17 cellular contexts compared by ENCODE assay signal in genomic region chr4:65033899-65034298, GRCh38.
A peak's percentile ranks its signal among the peaks of the same experiment; 100 is the strongest.
DNase-seq lines count a peak whose midpoint lies in the region; ATAC-seq, FAIRE-seq and TF ChIP-seq lines count a peak whose summit lies in the region.
"Had no signal": no experiment of that assay in that cellular context is flagged by ENCODE, and none has a peak within 500 bp of the region (broad histone marks: within the 10 kb centered on the region; RNA-seq: fewer than 3 reads in every experiment).

No MANE protein-coding gene starts in this region.

- H2AFZ ChIP-seq in GM23338 = no peak overlapping the region
- no peak overlapping the region for H2AFZ ChIP-seq in neural cell (ENCODE audit: low read depth, low read length)

- TF ChIP-seq CTCF in GM23338 (conservative IDR thresholded peaks at IDR 0.05; ENCODE audit: low read depth in 2 of 2) (peak; percentile 42 to 65; a peak in 3 of 4 replicates), brain microvascular endothelial cell (IDR thresholded peaks at IDR 0.05; ENCODE audit: low read depth, low read length, missing control alignments) (peak; percentile 43), neural cell (IDR thresholded peaks at IDR 0.05; ENCODE audit: poor library complexity, severe bottlenecking) (peak; percentile 59)

- TF ChIP-seq EP300 in neural cell (conservative IDR thresholded peaks at IDR 0.05; ENCODE audit: poor library complexity, severe bottlenecking) = no peak

- H3K27me3 Mint-ChIP-seq in GM23338 (ENCODE audit: insufficient read depth, low read depth, poor library complexity) = peaks cover 2% of the 10 kb centered on the region

- H3K4me2 ChIP-seq in GM23338 = no peak overlapping the region
- H3K4me2 ChIP-seq in neural cell (ENCODE audit: low read length) = no peak overlapping the region

- H3K27ac Mint-ChIP-seq in GM23338 = no peak overlapping the region
- H3K27ac Mint-ChIP-seq: stimulated activated effector memory CD8-positive, alpha-beta T cell treated with anti-CD3 and anti-CD28 coated beads, Interleukin-12 subunit alpha, Interleukin-12 subunit beta, amount 100 ng/mL, for 72 hours had no signal

- H3K27me3 ChIP-seq in GM23338 (ENCODE audit: insufficient read depth) (no peaks in the 10 kb centered on the region), brain microvascular endothelial cell (replicated peaks) (no peaks in the 10 kb centered on the region), neural cell (ENCODE audit: insufficient read depth, low read depth, low read length) (no peaks in the 10 kb centered on the region)
- H3K27me3 ChIP-seq: neutrophil, sigmoid colon, upper lobe of right lung had no signal

- in situ Hi-C loops in brain microvascular endothelial cell (cut with HindIII; ENCODE audit: low pct_ligation_motif_present, low sequenced_read_pairs) = no loop called here

- H3F3A ChIP-seq in GM23338 (replicated peaks; ENCODE audit: low read depth) = no peaks in the 10 kb centered on the region
- H3F3A ChIP-seq in neural cell (ENCODE audit: insufficient read depth, low read length, poor library complexity, severe bottlenecking) = no peaks in the 10 kb centered on the region

- FAIRE-seq in RCC 7860 (lab: Jason Lieb, UNC) = no peak

- 0 out of 2 replicates have a peak, but pooled peaks cover 4% of the 10 kb centered on the region for H3K4me1 ChIP-seq in GM23338 (ENCODE audit: insufficient read depth)
- H3K4me1 ChIP-seq: sigmoid colon, upper lobe of right lung had no signal

- peaks cover 12% of the 10 kb centered on the region for H3K4me1 Mint-ChIP-seq in GM23338
- H3K4me1 Mint-ChIP-seq: stimulated activated effector memory CD8-positive, alpha-beta T cell treated with anti-CD3 and anti-CD28 coated beads, Interleukin-12 subunit alpha, Interleukin-12 subunit beta, amount 100 ng/mL, for 72 hours had no signal

- peaks cover 15% of the 10 kb centered on the region; the same call in 2 of the 3 replicates for H3K9me3 Mint-ChIP-seq in GM23338

- H4K20me1 ChIP-seq in GM23338 (replicated peaks; ENCODE audit: insufficient read depth) (no peaks in the 10 kb centered on the region), neural cell (ENCODE audit: insufficient read depth) (no peaks in the 10 kb centered on the region)

- H3K4me3 ChIP-seq in GM23338 (no peak overlapping the region), brain microvascular endothelial cell (ENCODE audit: low read depth, low read length) (no peak overlapping the region), neural cell (ENCODE audit: low read length) (no peak overlapping the region)
- H3K4me3 ChIP-seq: lung, sigmoid colon, upper lobe of right lung had no signal

- H3K9ac ChIP-seq in neural cell (ENCODE audit: low read length) = no peak overlapping the region

- H3K36me3 ChIP-seq in GM23338 (ENCODE audit: insufficient read depth) (no peaks in the 10 kb centered on the region), brain microvascular endothelial cell (replicated peaks) (no peaks in the 10 kb centered on the region), neural cell (ENCODE audit: insufficient read depth, low read length) (no peaks in the 10 kb centered on the region)
- H3K36me3 ChIP-seq: neutrophil, sigmoid colon, upper lobe of right lung had no signal

- ATAC-seq in GM23338 = no peak
- ATAC-seq in GM18867 (IDR thresholded peaks at IDR 0.05; ENCODE audit: unreplicated experiment) = no peak
- ATAC-seq: stimulated activated effector memory CD8-positive, alpha-beta T cell treated with anti-CD3 and anti-CD28 coated beads, Interleukin-12 subunit alpha, Interleukin-12 subunit beta, amount 100 ng/mL, for 72 hours; upper lobe of right lung had no signal

- H3K79me2 ChIP-seq in GM23338 (replicated peaks; ENCODE audit: insufficient read depth) (no peaks in the 10 kb centered on the region), neural cell (replicated peaks; ENCODE audit: insufficient read depth, low read length) (no peaks in the 10 kb centered on the region)

- DNase-seq in GM23338 (ENCODE audit: low spot score) (peak; percentile 33), NCI-H2081 treated with DMSO at 0.1 percent for 48 hours (lab: John Stamatoyannopoulos, UW) (peak; percentile 6), brain microvascular endothelial cell (no peak), RCC 7860 (ENCODE audit: low spot score) (no peak), HuH-7.5 (ENCODE audit: low spot score) (no peak)
- DNase-seq: cortex of kidney, NCI-H1436 treated with DMSO at 0.1 percent for 48 hours, NCI-H526 treated with DMSO at 0.1 percent for 48 hours, Right ventricle myocardium superior, sigmoid colon, T1000, upper lobe of right lung had no signal

- H3K27ac ChIP-seq in GM23338 (ENCODE audit: low read depth) (no peak overlapping the region), brain microvascular endothelial cell (no peak overlapping the region), neural cell (ENCODE audit: low read length) (no peak overlapping the region)
- H3K27ac ChIP-seq: neutrophil, sigmoid colon, upper lobe of right lung had no signal

- TF ChIP-seq RAD21 in neural cell (conservative IDR thresholded peaks at IDR 0.05) = peak; percentile 62

- no peak overlapping the region for H3K4me3 Mint-ChIP-seq in GM23338
- H3K4me3 Mint-ChIP-seq: stimulated activated effector memory CD8-positive, alpha-beta T cell treated with anti-CD3 and anti-CD28 coated beads, Interleukin-12 subunit alpha, Interleukin-12 subunit beta, amount 100 ng/mL, for 72 hours had no signal

- H3K9me3 ChIP-seq in neural cell (ENCODE audit: low read length) = no peaks in the 10 kb centered on the region
- H3K9me3 ChIP-seq: neutrophil, sigmoid colon, upper lobe of right lung had no signal

- H3K9me2 ChIP-seq in GM23338 (ENCODE audit: insufficient read depth) (no peaks in the 10 kb centered on the region), neural cell (ENCODE audit: insufficient read depth, low read length) (no peaks in the 10 kb centered on the region)

- peaks cover 4% of the 10 kb centered on the region; the same call in 2 of the 3 replicates for H3K36me3 Mint-ChIP-seq in GM23338 (ENCODE audit: low read depth)
- H3K36me3 Mint-ChIP-seq: stimulated activated effector memory CD8-positive, alpha-beta T cell treated with anti-CD3 and anti-CD28 coated beads, Interleukin-12 subunit alpha, Interleukin-12 subunit beta, amount 100 ng/mL, for 72 hours had no signal

TF ChIP-seq in GM23338, 12 proteins besides CTCF, POLR2A, EP300 and RAD21 (continues in another document):
- TF ChIP-seq EZH2 (IDR thresholded peaks at IDR 0.05; ENCODE audit: low read depth, unreplicated experiment) = no peak
- TF ChIP-seq REST (IDR thresholded peaks at IDR 0.05; ENCODE audit: unreplicated experiment) = no peak

TF ChIP-seq in neural cell, 6 proteins besides CTCF, POLR2A, EP300 and RAD21:
- TF ChIP-seq SMC3 (conservative IDR thresholded peaks at IDR 0.05; ENCODE audit: poor library complexity) (peak; percentile 58), REST (IDR thresholded peaks at IDR 0.05; ENCODE audit: borderline replicate concordance) (no peak)

Comparison
In these comparisons a context has a peak if more than half of its experiments do, and no peak if none do; other contexts are left out.
1. DNase-seq: peak in GM23338 (single experiment) and NCI-H2081 treated with DMSO at 0.1 percent for 48 hours (single experiment); none in brain microvascular endothelial cell (single experiment), RCC 7860 (single experiment) and HuH-7.5 (single experiment).
2. Peak in every context shown above with its lines, with median percentiles within 50 percentile points of each other: CTCF ChIP-seq.